9 cellular contexts compared by ENCODE assay signal in genomic region chr13:42478531-42479156, GRCh38.
DNase-seq lines count a peak whose midpoint lies in the region; ATAC-seq and TF ChIP-seq lines count a peak whose summit lies in the region.
"Had no signal": no experiment of that assay in that cellular context is flagged by ENCODE, and none has a peak within 500 bp of the region (broad histone marks: within the 10 kb centered on the region; RNA-seq: fewer than 3 reads in every experiment).

No MANE protein-coding gene starts in this region.

- no peaks in the 10 kb centered on the region for H3K27me3 Mint-ChIP-seq in H9 (ENCODE audit: low read depth)
- no peaks in the 10 kb centered on the region for H3K27me3 Mint-ChIP-seq in T-helper 17 cell

- no peak overlapping the region for H2BK15ac ChIP-seq in H9 (ENCODE audit: low read depth, low read length)

- no peak overlapping the region for H2BK20ac ChIP-seq in H9 (ENCODE audit: low read depth, low read length, poor library complexity, severe bottlenecking)

- H2BK120ac ChIP-seq in H9 (ENCODE audit: low read depth, low read length, poor library complexity, severe bottlenecking): no peak overlapping the region

- H4K20me1 ChIP-seq in H9 (ENCODE audit: control insufficient read depth, insufficient read depth, insufficient read length): no peaks in the 10 kb centered on the region

- no peak overlapping the region for H3K4me2 ChIP-seq in H9 (ENCODE audit: insufficient read depth, insufficient read length, low read length)

- no peak overlapping the region for H3K27ac Mint-ChIP-seq in H9
- H3K27ac Mint-ChIP-seq in T-helper 17 cell: peak overlapping the region; percentile 78

- no peak overlapping the region for H2BK12ac ChIP-seq in H9 (ENCODE audit: insufficient read length, low read depth, low read length)

- peak; percentile 68 for TF ChIP-seq CTCF in C4-2B (conservative IDR thresholded peaks at IDR 0.05)
- peak; percentile 59; the same call in 2 of the 3 replicates for TF ChIP-seq CTCF in H9 (conservative IDR thresholded peaks at IDR 0.05)

- no peaks in the 10 kb centered on the region for H3K79me1 ChIP-seq in H9 (ENCODE audit: insufficient read depth, low read depth, low read length, poor library complexity, severe bottlenecking)

- H3T11ph ChIP-seq in H9 (ENCODE audit: low read length): no peak overlapping the region

- no peak overlapping the region for H4K91ac ChIP-seq in H9 (ENCODE audit: insufficient read length, low read depth, low read length)

- no peak overlapping the region for H3K4ac ChIP-seq in H9 (ENCODE audit: low read depth, low read length)

- H2BK5ac ChIP-seq in H9 (ENCODE audit: insufficient read length, low read length): no peak overlapping the region

- no peak overlapping the region for H3K14ac ChIP-seq in H9 (ENCODE audit: insufficient read depth, low read length)

- H3K9me3 ChIP-seq in H9 (ENCODE audit: control insufficient read depth, low read depth, low read length) (peaks cover 9% of the 10 kb centered on the region), T-helper 17 cell (ENCODE audit: control insufficient read depth, low read length, poor library complexity, severe bottlenecking) (no peaks in the 10 kb centered on the region)

- DNase-seq in H9 (no peak), T-helper 17 cell (no peak), iPS-NIHi11 (ENCODE audit: low spot score) (peak; percentile 29), putamen (ENCODE audit: low spot score) (no peak), hippocampal formation (lab: John Stamatoyannopoulos, UW) (no peak)
- DNase-seq: RPMI8226 had no signal

- no peak overlapping the region for H3K23ac ChIP-seq in H9 (ENCODE audit: insufficient read length, low read depth, low read length)

- H3K9ac ChIP-seq in H9 (ENCODE audit: extremely low read depth, insufficient read length, low read length): no peak overlapping the region

- no peak overlapping the region for H3K27ac ChIP-seq in C4-2B
- no peak overlapping the region for H3K27ac ChIP-seq in H9 (ENCODE audit: insufficient read length, low read depth, low read length)

- WGBS in H9 (ENCODE audit: extremely low coverage, insufficient read length, low lambda C conversion rate): no CpG with 5 or more reads among the region's 3 CpGs

- H3K23me2 ChIP-seq in H9 (ENCODE audit: insufficient read length, low read depth, low read length, poor library complexity, severe bottlenecking): no peaks in the 10 kb centered on the region

- no peaks in the 10 kb centered on the region for H3K27me3 ChIP-seq in H9 (ENCODE audit: insufficient read depth, low read length)

- H3K9me3 Mint-ChIP-seq in H9: peaks cover 12 to 15% of the 10 kb centered on the region in 2 experiments

- H3K36me3 Mint-ChIP-seq in H9 (ENCODE audit: insufficient read depth in 1 of 3, low read depth in 3 of 3) (peaks cover 2 to 21% (median 2%) of the 10 kb centered on the region in 3 experiments; a peak in 5 of 7 replicates), T-helper 17 cell (ENCODE audit: low read depth) (no peaks in the 10 kb centered on the region)

- H3K56ac ChIP-seq in H9 (ENCODE audit: insufficient read length, low read depth, low read length): no peak overlapping the region

- no peaks in the 10 kb centered on the region for H3K4me1 ChIP-seq in H9 (ENCODE audit: insufficient read depth, low read length)

- no peak overlapping the region for H3K18ac ChIP-seq in H9 (ENCODE audit: insufficient read length, low read depth, low read length)

- H3K4me3 Mint-ChIP-seq in H9 (no peak overlapping the region), T-helper 17 cell (no peak overlapping the region)

- H4K8ac ChIP-seq in H9 (replicated peaks; ENCODE audit: insufficient read length, low read depth, low read length): no peak overlapping the region

- H3K79me2 ChIP-seq in H9 (ENCODE audit: insufficient read depth, low read length): no peaks in the 10 kb centered on the region

- H2AK5ac ChIP-seq in H9 (ENCODE audit: insufficient read length, low read length): no peak overlapping the region

- H4K5ac ChIP-seq in H9 (ENCODE audit: insufficient read length, low read depth, low read length): no peak overlapping the region

- no peak for ATAC-seq in T-helper 17 cell
- no peak for ATAC-seq in GM18868 (IDR thresholded peaks at IDR 0.05; ENCODE audit: unreplicated experiment)
- ATAC-seq in HG02973 (IDR thresholded peaks at IDR 0.05; ENCODE audit: unreplicated experiment): no peak

- H3K4me1 Mint-ChIP-seq in H9 (peaks cover 3 to 5% of the 10 kb centered on the region in 2 experiments; a peak in 3 of 4 replicates), T-helper 17 cell (peaks cover 6% of the 10 kb centered on the region)

- no peak overlapping the region for H2AFZ ChIP-seq in H9 (ENCODE audit: low read length)
